1 cellular context compared by ENCODE assay signal in the genomic region with DNA sequence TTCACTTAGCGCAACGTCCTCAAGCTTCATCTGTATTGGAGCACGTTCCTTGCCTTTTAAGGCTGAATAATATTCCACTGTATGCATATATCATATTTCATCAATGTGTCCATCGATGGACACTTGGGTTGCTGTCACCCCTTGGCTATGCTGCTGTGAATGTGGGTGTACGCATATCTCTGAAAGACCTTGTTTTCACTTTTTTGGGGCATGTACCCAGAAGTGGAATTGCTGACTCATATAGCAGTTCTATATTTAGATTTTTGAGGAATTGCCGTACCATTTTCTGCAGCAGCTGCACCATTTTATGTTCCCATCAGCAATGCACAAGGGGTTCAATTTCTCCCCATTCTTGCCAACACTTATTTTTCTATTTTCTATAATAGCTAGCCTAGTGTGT.
A peak's percentile ranks its signal among the peaks of the same experiment; 100 is the strongest.
TF ChIP-seq lines count a peak whose summit lies in the region.

No MANE protein-coding gene starts in this region.

TF ChIP-seq in IMR-90, 13 proteins besides CTCF, POLR2A, EP300 and RAD21:
- TF ChIP-seq NFE2L2 (IDR thresholded peaks at IDR 0.05; ENCODE audit: low read depth, low read length) (peak; percentile 33; the same call in 1 of the 2 replicates), CHD1 (IDR thresholded peaks at IDR 0.05; ENCODE audit: low read depth, low read length) (no peak), MAFK (IDR thresholded peaks at IDR 0.05; ENCODE audit: low read depth, low read length) (0 out of 2 replicates have a peak, but pooled peaks have one; percentile 33)
